16 cellular contexts compared by ENCODE assay signal in the genomic region with DNA sequence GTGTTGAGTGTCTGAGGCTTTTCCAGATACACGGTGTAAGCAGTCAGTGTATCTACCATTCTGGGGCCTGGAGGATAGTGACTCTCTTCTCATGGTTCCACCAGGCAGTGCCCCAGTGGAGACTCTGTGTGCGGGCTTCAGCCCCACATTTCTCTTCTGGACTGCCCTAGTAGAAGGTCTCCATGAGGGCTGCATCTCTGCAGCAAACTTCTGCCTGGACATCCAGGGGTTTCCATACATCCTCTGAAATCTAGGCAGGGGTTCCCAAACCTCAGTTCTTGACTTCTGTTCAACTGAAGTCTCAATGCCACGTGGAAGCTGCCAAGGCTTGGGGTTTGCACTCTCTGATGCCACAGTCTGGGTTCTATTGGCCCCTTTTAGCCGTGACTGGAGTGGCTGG.
"Had no signal": no experiment of that assay in that cellular context is flagged by ENCODE, and none has a peak within 500 bp of the region (broad histone marks: within the 10 kb centered on the region; RNA-seq: fewer than 3 reads in every experiment).

No MANE protein-coding gene starts in this region.

- H3K4me1 ChIP-seq: lower lobe of right lung, psoas muscle, sigmoid colon, stomach, thyroid gland had no signal

- H3K4me3 Mint-ChIP-seq: effector memory CD8-positive, alpha-beta T cell; natural killer cell; stimulated activated effector memory CD8-positive, alpha-beta T cell treated with anti-CD3 and anti-CD28 coated beads, Interleukin-12 subunit alpha, Interleukin-12 subunit beta, amount 100 ng/mL, for 72 hours; type B pancreatic cell had no signal

- H3K4me3 ChIP-seq: lower lobe of right lung, ovary, psoas muscle, sigmoid colon, stomach, thyroid gland had no signal

- DNase-seq: cortex of kidney; effector memory CD8-positive, alpha-beta T cell; left ventricle myocardium superior; lower lobe of right lung; natural killer cell; occipital lobe; ovary; psoas muscle; sigmoid colon; stimulated activated CD4-positive, alpha-beta T cell treated with anti-CD3 and anti-CD28 coated beads, Interleukin-2, amount 100 ng/mL, for 24 hours; stimulated activated CD4-positive, alpha-beta T cell treated with anti-CD3 and anti-CD28 coated beads, Interleukin-4, amount 100 ng/mL, for 24 hours; stimulated activated naive CD4-positive, alpha-beta T cell treated with Interleukin-2 at 50 U/mL for 16 hours; stomach; thyroid gland had no signal

- H3K4me1 Mint-ChIP-seq: natural killer cell; stimulated activated effector memory CD8-positive, alpha-beta T cell treated with anti-CD3 and anti-CD28 coated beads, Interleukin-12 subunit alpha, Interleukin-12 subunit beta, amount 100 ng/mL, for 72 hours had no signal

- H3K36me3 ChIP-seq: lower lobe of right lung, ovary, sigmoid colon, stomach, thyroid gland had no signal

- H3K27ac ChIP-seq: lower lobe of right lung, ovary, psoas muscle, sigmoid colon, stomach, thyroid gland had no signal

- H3K27ac Mint-ChIP-seq: effector memory CD8-positive, alpha-beta T cell; natural killer cell; stimulated activated effector memory CD8-positive, alpha-beta T cell treated with anti-CD3 and anti-CD28 coated beads, Interleukin-12 subunit alpha, Interleukin-12 subunit beta, amount 100 ng/mL, for 72 hours; type B pancreatic cell had no signal

- H3K27me3 Mint-ChIP-seq: effector memory CD8-positive, alpha-beta T cell; type B pancreatic cell had no signal

- H3K36me3 Mint-ChIP-seq: stimulated activated effector memory CD8-positive, alpha-beta T cell treated with anti-CD3 and anti-CD28 coated beads, Interleukin-12 subunit alpha, Interleukin-12 subunit beta, amount 100 ng/mL, for 72 hours; type B pancreatic cell had no signal

- H3K27me3 ChIP-seq: ovary, sigmoid colon, stomach, thyroid gland had no signal
